ENCODE assay signal across 9 cellular contexts in the genomic region with DNA sequence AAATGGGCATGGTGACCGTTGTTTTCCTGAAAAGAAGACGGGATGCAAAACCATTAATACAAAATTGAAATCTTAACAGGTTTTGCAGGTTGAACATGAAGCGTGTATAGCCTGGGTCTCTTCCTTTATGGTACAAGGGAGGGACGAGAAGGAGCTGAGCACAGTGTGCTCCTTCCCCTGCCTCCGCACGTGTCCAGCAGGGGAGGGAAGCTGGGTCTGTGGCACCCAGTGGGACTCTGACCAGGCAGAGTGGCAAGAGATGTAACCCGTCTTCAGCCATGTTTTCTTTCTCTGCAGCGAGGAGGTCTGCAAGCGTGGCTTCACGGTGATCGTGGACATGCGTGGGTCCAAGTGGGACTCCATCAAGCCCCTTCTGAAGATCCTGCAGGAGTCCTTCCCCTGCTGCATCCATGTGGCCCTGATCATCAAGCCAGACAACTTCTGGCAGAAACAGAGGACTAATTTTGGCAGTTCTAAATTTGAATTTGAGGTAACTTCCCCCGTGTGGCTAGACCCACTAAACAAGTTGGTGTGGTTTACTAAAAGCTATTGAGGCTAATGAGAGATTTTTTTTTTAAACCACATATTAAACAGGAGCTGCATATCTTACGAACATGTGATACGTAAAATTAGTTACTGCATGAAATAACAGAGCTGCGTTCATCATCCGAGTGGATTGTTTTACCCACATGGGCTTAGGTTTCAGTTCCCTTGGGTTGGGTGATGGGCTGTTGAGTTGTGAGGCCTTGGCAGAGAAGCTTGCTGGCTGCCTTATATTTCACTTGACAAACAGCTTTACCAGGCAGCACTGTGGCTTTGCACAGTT.
DNase-seq lines count a peak whose midpoint lies in the region; ATAC-seq, FAIRE-seq and TF ChIP-seq lines count a peak whose summit lies in the region.
"Had no signal": no experiment of that assay in that cellular context is flagged by ENCODE, and none has a peak within 500 bp of the region (broad histone marks: within the 10 kb centered on the region; RNA-seq: fewer than 3 reads in every experiment).

No MANE protein-coding gene starts in this region.

- peaks cover 29% of the 10 kb centered on the region for H3K4me1 Mint-ChIP-seq in chondrocyte (ENCODE audit: low read depth)

- DNase-seq in GM18507 (ENCODE audit: extremely low spot score, insufficient read length, low read depth): no peak
- DNase-seq in fibroblast of gingiva (ENCODE audit: low read depth): peak; percentile 74
- DNase-seq in SHP77 (lab: John Stamatoyannopoulos, UW): no peak
- no peak for DNase-seq in DMS153 treated with DMSO at 0.1 percent for 48 hours (lab: John Stamatoyannopoulos, UW; ENCODE audit: unreplicated experiment)
- no peak for DNase-seq in chondrocyte (ENCODE audit: low spot score)
- DNase-seq in UCSD-AML1 (lab: John Stamatoyannopoulos, UW; ENCODE audit: unreplicated experiment): no peak
- DNase-seq: small intestine had no signal

- H3K9me3 Mint-ChIP-seq in chondrocyte (ENCODE audit: low read depth): no peaks in the 10 kb centered on the region

- ATAC-seq in GM21528 (IDR thresholded peaks at IDR 0.05; ENCODE audit: low FRiP score, unreplicated experiment): peak; percentile 79
- peak; percentile 88 for ATAC-seq in HG03354 (IDR thresholded peaks at IDR 0.05; ENCODE audit: poor library complexity, severe bottlenecking, unreplicated experiment)

- no peaks in the 10 kb centered on the region for H3K27me3 Mint-ChIP-seq in chondrocyte (ENCODE audit: low read depth)

- TF ChIP-seq CTCF in chondrocyte (IDR thresholded peaks at IDR 0.05): no peak

- no peak overlapping the region for H3K27ac Mint-ChIP-seq in chondrocyte (ENCODE audit: unreplicated experiment)

- peak; percentile 73 for FAIRE-seq in GM18507 (lab: Jason Lieb, UNC)
- FAIRE-seq: small intestine had no signal

- H3K36me3 Mint-ChIP-seq in chondrocyte (ENCODE audit: low read depth): peaks cover 17% of the 10 kb centered on the region

- H3K4me3 Mint-ChIP-seq in chondrocyte (ENCODE audit: unreplicated experiment): no peak overlapping the region
